In genomic region chr7:30412810-30413504, GRCh38 we compare ENCODE assay signal across 8 cellular contexts.
A peak's percentile ranks its signal among the peaks of the same experiment; 100 is the strongest.
DNase-seq lines count a peak whose midpoint lies in the region; ATAC-seq and TF ChIP-seq lines count a peak whose summit lies in the region.

No MANE protein-coding gene starts in this region.

- H3K4me2 ChIP-seq in HCT116 (ENCODE audit: low read length) (no peak overlapping the region), OCI-LY7 (ENCODE audit: low read length) (no peak overlapping the region; the same call in 1 of the 2 replicates)

- CTCF ChIA-PET in HCT116 (lab: Charles Lee), result interaction anchor here (0.6 to 1.5 kb wide), 6 partner anchors 10 to 248 kb away, joined by 3 to 6 read pairs (median 3); no protein-coding TSS in a partner anchor
- CTCF ChIA-PET in OCI-LY7 (lab: Charles Lee; ENCODE audit: unreplicated experiment), result no interaction called here

- no peaks in the 10 kb centered on the region for H3K79me2 ChIP-seq in HCT116 (ENCODE audit: insufficient read depth, low read length)
- H3K79me2 ChIP-seq in OCI-LY7 (ENCODE audit: insufficient read depth, low read depth, low read length), result no peaks in the 10 kb centered on the region

- no peak overlapping the region for H3K4me3 ChIP-seq in HCT116 (replicated peaks in 1 of 2; ENCODE audit: low read depth in 1 of 2, low read length in 2 of 2)
- no peak overlapping the region for H3K4me3 ChIP-seq in OCI-LY7 (ENCODE audit: low read depth, low read length, poor library complexity, severe bottlenecking)
- no peak overlapping the region for H3K4me3 ChIP-seq in dorsolateral prefrontal cortex
- H3K4me3 ChIP-seq in liver (ENCODE audit: low read depth in 1 of 3, low read length in 3 of 3), result no peak overlapping the region
- no peak overlapping the region for H3K4me3 ChIP-seq in vagina

- WGBS in liver, result 52% methylated on average over 5 of the region's 5 CpGs

- BruUV-seq in HCT116 (replicated peaks; lab: Mats Ljungman, UMichigan) (no TSS peak), OCI-LY7 (replicated peaks; lab: Mats Ljungman, UMichigan) (no TSS peak)

- no peak overlapping the region for H3K9ac ChIP-seq in HCT116 (ENCODE audit: low read length)
- no peak overlapping the region for H3K9ac ChIP-seq in liver (ENCODE audit: low read depth in 1 of 2, low read length in 2 of 2)

- H4K20me1 ChIP-seq in HCT116 (ENCODE audit: insufficient read depth) (no peaks in the 10 kb centered on the region), OCI-LY7 (ENCODE audit: insufficient read depth, low read length) (no peaks in the 10 kb centered on the region)

- H3K36me3 ChIP-seq in HCT116 (ENCODE audit: control insufficient read depth in 1 of 2, insufficient read depth in 2 of 2, low read length in 2 of 2) (no peaks in the 10 kb centered on the region), OCI-LY7 (ENCODE audit: insufficient read depth, low read length) (peaks cover 24% of the 10 kb centered on the region), liver (ENCODE audit: control insufficient read depth in 4 of 4, insufficient read depth in 3 of 4, low read depth in 1 of 4, low read length in 3 of 4) (no peaks in the 10 kb centered on the region), vagina (no peaks in the 10 kb centered on the region)

- POLR2A ChIA-PET in HCT116 (lab: Charles Lee) (no interaction called here), OCI-LY7 (lab: Charles Lee) (no interaction called here)

- RAD21 ChIA-PET in HCT116 (lab: Charles Lee; ENCODE audit: low non-redundant PET in 1 of 2, low total read pairs in 2 of 2, uncharacterized antibody in 2 of 2, unreplicated experiment in 2 of 2), result interaction anchor here (0.6 to 1.3 kb wide), 2 partner anchors 69 to 137 kb away, joined by 4 read pairs; no protein-coding TSS in a partner anchor

- intact Hi-C loops in HCT116 (cut with micrococcal nuclease), result loop anchor here (1.0 to 10.0 kb wide), 6 partner anchors 137 to 468 kb away; no protein-coding TSS in a partner anchor
- intact Hi-C loops in OCI-LY7 (cut with micrococcal nuclease; ENCODE audit: unreplicated experiment), result loop anchor here (2.0 kb wide), 1 partner anchor 248 kb away; no protein-coding TSS in a partner anchor
- intact Hi-C loops in dorsolateral prefrontal cortex (cut with DNase I), result loop anchor here (2.0 to 5.0 kb wide), 4 partner anchors 136 to 248 kb away; no protein-coding TSS in a partner anchor
- intact Hi-C loops in vagina (cut with DNase I), result loop anchor here (5.0 kb wide), 1 partner anchor 246 kb away; no protein-coding TSS in a partner anchor

- TF ChIP-seq CTCF in HCT116 (IDR thresholded peaks at IDR 0.05 in 2 of 3, conservative IDR thresholded peaks at IDR 0.05 in 1 of 3; ENCODE audit: borderline replicate concordance in 1 of 3, insufficient read depth in 1 of 3, low read depth in 2 of 3, low read length in 2 of 3) (peak; percentile 34 to 77 (median 66); a peak in 5 of 6 replicates), OCI-LY7 (conservative IDR thresholded peaks at IDR 0.05; ENCODE audit: low read length) (peak; percentile 67), dorsolateral prefrontal cortex (IDR thresholded peaks at IDR 0.05 in 54 of 56, conservative IDR thresholded peaks at IDR 0.05 in 2 of 56; ENCODE audit: low read depth in 1 of 56, partially characterized antibody in 56 of 56) (peak; percentile 44 to 80 (median 66)), liver (IDR thresholded peaks at IDR 0.05; ENCODE audit: low read depth, low read length, missing input control) (peak; percentile 75), vagina (IDR thresholded peaks at IDR 0.05) (peak; percentile 3 to 61 (median 51))

- H3K27me3 ChIP-seq in HCT116 (ENCODE audit: insufficient read depth, low read length) (no peaks in the 10 kb centered on the region), dorsolateral prefrontal cortex (no peaks in the 10 kb centered on the region), liver (ENCODE audit: control insufficient read depth in 4 of 4, insufficient read depth in 4 of 4, low read length in 3 of 4) (no peaks in the 10 kb centered on the region), vagina (no peaks in the 10 kb centered on the region)

- peak; percentile 97 for ATAC-seq in HCT116
- no peak for ATAC-seq in HG03432 (IDR thresholded peaks at IDR 0.05; ENCODE audit: unreplicated experiment)
- no peak for ATAC-seq in GM19324 (IDR thresholded peaks at IDR 0.05; ENCODE audit: low FRiP score, unreplicated experiment)

- TF ChIP-seq RAD21 in HCT116 (IDR thresholded peaks at IDR 0.05; ENCODE audit: low read depth) (peak; percentile 90), liver (IDR thresholded peaks at IDR 0.05) (peak; percentile 97 to 98)

- no peaks in the 10 kb centered on the region for H3K9me2 ChIP-seq in HCT116 (ENCODE audit: insufficient read depth)
- H3K9me2 ChIP-seq in OCI-LY7 (ENCODE audit: insufficient read depth, low read length), result no peaks in the 10 kb centered on the region

- H3K9me3 ChIP-seq in HCT116 (ENCODE audit: control insufficient read depth in 1 of 2, insufficient read depth in 1 of 2, low read depth in 1 of 2, low read length in 2 of 2) (peaks cover 0 to 5% of the 10 kb centered on the region in 2 experiments; a peak in 1 of 4 replicates), OCI-LY7 (ENCODE audit: low read length) (peaks cover 16% of the 10 kb centered on the region), liver (ENCODE audit: control insufficient read depth in 4 of 4, low read length in 3 of 4) (peaks cover 0 to 3% (median 0%) of the 10 kb centered on the region in 4 donors), vagina (no peaks in the 10 kb centered on the region)

- DNase-seq in CD1c-positive myeloid dendritic cell (ENCODE audit: extremely low spot score) (peak; percentile 75), HCT116 (ENCODE audit: low read depth, low spot score) (peak; percentile 68), OCI-LY7 (ENCODE audit: low spot score) (peak; percentile 47), dorsolateral prefrontal cortex (peak in 1 of 10 donors; percentile 18), vagina (ENCODE audit: extremely low spot score in 2 of 2) (no peak)

- H3K4me1 ChIP-seq in HCT116 (ENCODE audit: control insufficient read depth in 1 of 2, insufficient read depth in 2 of 2, low read length in 2 of 2) (no peaks in the 10 kb centered on the region; a peak in 1 of 4 replicates), OCI-LY7 (ENCODE audit: insufficient read depth, low read length, poor library complexity, severe bottlenecking) (peaks cover 41% of the 10 kb centered on the region), liver (ENCODE audit: control insufficient read depth in 4 of 4, insufficient read depth in 4 of 4, low read length in 3 of 4) (peaks cover 0 to 3% (median 0%) of the 10 kb centered on the region in 4 donors), vagina (no peaks in the 10 kb centered on the region)

- no peak overlapping the region for H3K27ac ChIP-seq in HCT116 (ENCODE audit: low read depth, low read length)
- no peak overlapping the region for H3K27ac ChIP-seq in OCI-LY7 (ENCODE audit: low read depth, low read length, poor library complexity, severe bottlenecking)
- peak overlapping the region in 10 of 59 donors; percentile 8 to 46 (median 28) for H3K27ac ChIP-seq in dorsolateral prefrontal cortex
- H3K27ac ChIP-seq in liver (ENCODE audit: low read depth in 1 of 2, low read length in 2 of 2), result no peak overlapping the region
- H3K27ac ChIP-seq in vagina, result no peak overlapping the region

- H2AFZ ChIP-seq in HCT116 (ENCODE audit: low read depth, low read length, poor library complexity, severe bottlenecking) (no peak overlapping the region), OCI-LY7 (ENCODE audit: low read length) (no peak overlapping the region)

- TF ChIP-seq POLR2A in HCT116 (IDR thresholded peaks at IDR 0.05; ENCODE audit: borderline replicate concordance, extremely low read depth, insufficient read depth, insufficient read length) (no peak), vagina (IDR thresholded peaks at IDR 0.05) (no peak)

TF ChIP-seq in HCT116, 20 proteins besides CTCF, POLR2A, EP300 and RAD21:
- no peak for TF ChIP-seq SIN3A (IDR thresholded peaks at IDR 0.05; ENCODE audit: low read depth)
- no peak for TF ChIP-seq SP1 (IDR thresholded peaks at IDR 0.05; ENCODE audit: low read depth)
- no peak for TF ChIP-seq CBX3 (IDR thresholded peaks at IDR 0.05; ENCODE audit: low read depth)
- no peak for TF ChIP-seq CEBPB (IDR thresholded peaks at IDR 0.05; ENCODE audit: low read depth)
- TF ChIP-seq EZH2 (IDR thresholded peaks at IDR 0.05), result no peak
- no peak for TF ChIP-seq MAX (IDR thresholded peaks at IDR 0.05)

TF ChIP-seq in liver, 16 proteins besides CTCF, POLR2A, EP300 and RAD21:
- TF ChIP-seq YY1 (IDR thresholded peaks at IDR 0.05) (peak; percentile 30), SP1 (IDR thresholded peaks at IDR 0.05) (no peak), RXRA (IDR thresholded peaks at IDR 0.05) (peak in 1 of 2 donors; percentile 44), FOXA2 (IDR thresholded peaks at IDR 0.05) (peak; percentile 9), HNF4A (conservative IDR thresholded peaks at IDR 0.05) (peak in 1 of 2 donors; percentile 38), ATF3 (IDR thresholded peaks at IDR 0.05) (no peak), NR2F2 (IDR thresholded peaks at IDR 0.05) (peak; percentile 20), MAX (IDR thresholded peaks at IDR 0.05) (peak; percentile 21)

Comparison
In these comparisons a context has a peak if more than half of its experiments do, and no peak if none do; other contexts are left out.
1. DNase-seq: peak in CD1c-positive myeloid dendritic cell (single experiment), HCT116 (single experiment) and OCI-LY7 (single experiment); none in vagina (0 of 2).
2. Peak in every context shown above with its lines, with median percentiles within 50 percentile points of each other: CTCF ChIP-seq.